Comparison of ENCODE assay signal across 23 cellular contexts in the genomic region with DNA sequence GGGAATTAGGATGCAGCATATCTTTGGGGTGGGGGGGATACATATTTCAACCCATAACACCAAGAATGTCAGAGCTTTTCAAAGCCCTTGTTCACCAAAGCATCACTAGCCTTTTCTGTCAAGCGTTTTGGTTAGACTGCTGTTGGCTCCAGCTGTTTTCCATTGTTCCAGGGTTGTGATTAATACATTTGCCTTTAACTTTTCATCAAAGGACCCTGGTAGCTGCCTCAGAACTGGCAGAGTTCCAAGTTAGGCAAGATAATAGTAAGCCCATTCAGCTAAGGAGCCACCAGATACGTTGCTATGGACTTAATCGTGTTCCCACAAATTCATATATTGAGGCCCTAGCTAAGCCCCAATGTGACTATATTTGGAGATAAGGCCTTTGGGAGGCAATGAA. TPM values are rescaled to one million over a fixed set of nuclear protein-coding genes. Genes with fewer than 3 reads are reported as not detected.
DNase-seq lines count a peak whose midpoint lies in the region; ATAC-seq and TF ChIP-seq lines count a peak whose summit lies in the region.
"Had no signal": no experiment of that assay in that cellular context is flagged by ENCODE, and none has a peak within 500 bp of the region (broad histone marks: within the 10 kb centered on the region; RNA-seq: fewer than 3 reads in every experiment).

No MANE protein-coding gene starts in this region.

- no peak overlapping the region for H3K4me3 ChIP-seq in neural progenitor cell
- H3K4me3 ChIP-seq: esophagus muscularis mucosa, lung, SJCRH30, transverse colon had no signal

- H3K4me1 Mint-ChIP-seq in neural progenitor cell = peaks cover 9% of the 10 kb centered on the region
- H3K4me1 Mint-ChIP-seq: activated naive CD8-positive, alpha-beta T cell treated with anti-CD3 and anti-CD28 coated beads, Interleukin-2, amount 50 U/mL, for 24 hours had no signal

- H3K4me1 ChIP-seq in neural progenitor cell = no peaks in the 10 kb centered on the region
- H3K4me1 ChIP-seq: SJCRH30 had no signal

- H4K20me1 ChIP-seq in neural progenitor cell (ENCODE audit: low read depth) = no peaks in the 10 kb centered on the region

- DNase-seq in DMS 273 (lab: John Stamatoyannopoulos, UW; ENCODE audit: unreplicated experiment) (peak; percentile 3), DMS 273 treated with DMSO at 0.1 percent for 48 hours (lab: John Stamatoyannopoulos, UW) (no peak), NCI-H146 (lab: John Stamatoyannopoulos, UW) (peak; percentile 67), dermis blood vessel endothelial cell (peak; percentile 75), neural progenitor cell (ENCODE audit: low spot score) (no peak), NCI-H2171 treated with DMSO at 0.1 percent for 48 hours (lab: John Stamatoyannopoulos, UW) (no peak)
- DNase-seq: activated gamma-delta T cell treated with Interleukin-2 at 50 U/mL for 16 hours; activated naive CD8-positive, alpha-beta T cell treated with anti-CD3 and anti-CD28 coated beads, Interleukin-2, amount 50 U/mL, for 24 hours; brain microvascular endothelial cell; CD4-positive, alpha-beta memory T cell; effector CD8-positive, alpha-beta T cell; MV-4-11; NCI-H2029; NCI-H510A; T-helper 1 cell; transverse colon had no signal

- H3K9me3 Mint-ChIP-seq in neural progenitor cell = peaks cover 8% of the 10 kb centered on the region
- H3K9me3 Mint-ChIP-seq: activated naive CD8-positive, alpha-beta T cell treated with anti-CD3 and anti-CD28 coated beads, Interleukin-2, amount 50 U/mL, for 24 hours had no signal

- H3K9ac ChIP-seq in neural progenitor cell = no peak overlapping the region

- no peaks in the 10 kb centered on the region for H3K27me3 ChIP-seq in neural progenitor cell
- H3K27me3 ChIP-seq: brain microvascular endothelial cell, esophagus muscularis mucosa, SJCRH30, transverse colon had no signal

- H3K79me2 ChIP-seq in neural progenitor cell (ENCODE audit: low read depth) = no peaks in the 10 kb centered on the region

- H2AFZ ChIP-seq in neural progenitor cell (replicated peaks) = no peak overlapping the region

- no peak for TF ChIP-seq CTCF in neural progenitor cell (IDR thresholded peaks at IDR 0.05)

- H3K9me3 ChIP-seq in neural progenitor cell (ENCODE audit: low read depth) = no peaks in the 10 kb centered on the region
- H3K9me3 ChIP-seq: esophagus muscularis mucosa, SJCRH30, transverse colon had no signal

- peaks cover 5% of the 10 kb centered on the region for H3K27me3 Mint-ChIP-seq in neural progenitor cell (ENCODE audit: insufficient read depth, low read depth)
- H3K27me3 Mint-ChIP-seq: activated naive CD8-positive, alpha-beta T cell treated with anti-CD3 and anti-CD28 coated beads, Interleukin-2, amount 50 U/mL, for 24 hours; CD4-positive, alpha-beta memory T cell; progenitor cell of endocrine pancreas had no signal

- H3K4me3 Mint-ChIP-seq in neural progenitor cell = no peak overlapping the region
- H3K4me3 Mint-ChIP-seq: activated naive CD8-positive, alpha-beta T cell treated with anti-CD3 and anti-CD28 coated beads, Interleukin-2, amount 50 U/mL, for 24 hours; CD4-positive, alpha-beta memory T cell had no signal

- H3K27ac ChIP-seq in neural progenitor cell = no peak overlapping the region
- H3K27ac ChIP-seq: 22Rv1, brain microvascular endothelial cell, esophagus muscularis mucosa, SJCRH30, transverse colon had no signal

- H3K36me3 Mint-ChIP-seq in neural progenitor cell = peaks cover 10% of the 10 kb centered on the region

- H3K36me3 ChIP-seq in neural progenitor cell = no peaks in the 10 kb centered on the region
- H3K36me3 ChIP-seq: brain microvascular endothelial cell, esophagus muscularis mucosa, transverse colon had no signal

- no peak for ATAC-seq in esophagus mucosa
- no peak for ATAC-seq in HG03460 (IDR thresholded peaks at IDR 0.05; ENCODE audit: unreplicated experiment)
- ATAC-seq: activated naive CD8-positive, alpha-beta T cell treated with anti-CD3 and anti-CD28 coated beads, Interleukin-2, amount 50 U/mL, for 24 hours had no signal

- no peak overlapping the region for H3K4me2 ChIP-seq in neural progenitor cell

- peak overlapping the region; percentile 25 for H3K27ac Mint-ChIP-seq in neural progenitor cell
- H3K27ac Mint-ChIP-seq: activated naive CD8-positive, alpha-beta T cell treated with anti-CD3 and anti-CD28 coated beads, Interleukin-2, amount 50 U/mL, for 24 hours; CD4-positive, alpha-beta memory T cell; progenitor cell of endocrine pancreas had no signal

- no peaks in the 10 kb centered on the region for H3F3A ChIP-seq in neural progenitor cell (ENCODE audit: low read depth)

RNA-seq across cellular contexts. Expression of a gene that starts 37.1 kb away (rescaled TPM):
- 43.6 and 56.7 TPM in 2 replicates for total RNA-seq in dermis blood vessel endothelial cell
- 44.6 and 64.4 TPM in 2 replicates for total RNA-seq in neural progenitor cell (ENCODE audit: low replicate concordance)
- total RNA-seq in esophagus mucosa = 22.4 TPM

RNA-seq across cellular contexts. Expression of a gene that starts 37.2 kb away (rescaled TPM):
- total RNA-seq in dermis blood vessel endothelial cell (166 and 184 TPM in 2 replicates), neural progenitor cell (ENCODE audit: low replicate concordance) (423 and 699 TPM in 2 replicates), esophagus mucosa (111 TPM)

Comparison
In these comparisons a context has a peak if more than half of its experiments do, and no peak if none do; other contexts are left out.
1. DNase-seq: peak in DMS 273 (single experiment), NCI-H146 (single experiment) and dermis blood vessel endothelial cell (single experiment); none in DMS 273 treated with DMSO at 0.1 percent for 48 hours (single experiment), neural progenitor cell (single experiment) and NCI-H2171 treated with DMSO at 0.1 percent for 48 hours (single experiment).